Comparison of ENCODE assay signal across 12 cellular contexts in genomic region chr4:183438458-183439113, GRCh38. TPM values are rescaled to one million over a fixed set of nuclear protein-coding genes. Genes with fewer than 3 reads are reported as not detected.
DNase-seq lines count a peak whose midpoint lies in the region; ATAC-seq and TF ChIP-seq lines count a peak whose summit lies in the region.
"Had no signal": no experiment of that assay in that cellular context is flagged by ENCODE, and none has a peak within 500 bp of the region (broad histone marks: within the 10 kb centered on the region; RNA-seq: fewer than 3 reads in every experiment).

No MANE protein-coding gene starts in this region.

- peak overlapping the region; percentile 71 for H3K27ac Mint-ChIP-seq in progenitor cell of endocrine pancreas
- H3K27ac Mint-ChIP-seq in activated CD8-positive, alpha-beta memory T cell treated with anti-CD3 and anti-CD28 coated beads, Interleukin-2, amount 10 ng/mL, durations not matched to agents 7 days and 5 days = no peak overlapping the region

- TF ChIP-seq CTCF in fibroblast of lung (conservative IDR thresholded peaks at IDR 0.05 in 1 of 2, IDR thresholded peaks at IDR 0.05 in 1 of 2; ENCODE audit: low read depth in 1 of 2, low read length in 2 of 2) (no peak), progenitor cell of endocrine pancreas (IDR thresholded peaks at IDR 0.05; ENCODE audit: unreplicated experiment) (no peak)

- H3K27me3 Mint-ChIP-seq in progenitor cell of endocrine pancreas = no peaks in the 10 kb centered on the region
- H3K27me3 Mint-ChIP-seq in activated CD8-positive, alpha-beta memory T cell treated with anti-CD3 and anti-CD28 coated beads, Interleukin-2, amount 10 ng/mL, durations not matched to agents 7 days and 5 days = no peaks in the 10 kb centered on the region

- DNase-seq in H4 (ENCODE audit: low spot score) = peak; percentile 79
- DNase-seq in RKO (ENCODE audit: low spot score) = peak; percentile 94
- DNase-seq in fibroblast of lung (ENCODE audit: low read depth in 2 of 2) = peak; percentile 62 to 95
- DNase-seq in progenitor cell of endocrine pancreas (ENCODE audit: low spot score, unreplicated experiment) = no peak
- DNase-seq in activated CD8-positive, alpha-beta memory T cell treated with anti-CD3 and anti-CD28 coated beads, Interleukin-2, amount 10 ng/mL, durations not matched to agents 7 days and 5 days = no peak
- no peak for DNase-seq in posterior cingulate gyrus
- DNase-seq in activated CD4-positive, alpha-beta T cell treated with anti-CD3 and anti-CD28 coated beads, Interleukin-2, amount 50 U/mL, for 1 hour = no peak
- DNase-seq: activated naive CD4-positive, alpha-beta T cell treated with Interleukin-2 at 50 U/mL for 16 hours; NCI-H2171; ovary had no signal

- H3K27ac ChIP-seq in fibroblast of lung (ENCODE audit: insufficient read depth, low read length) = peak overlapping the region; percentile 61
- H3K27ac ChIP-seq: gastroesophageal sphincter, ovary had no signal

- no peaks in the 10 kb centered on the region for H3K79me2 ChIP-seq in fibroblast of lung (ENCODE audit: control insufficient read depth, insufficient read depth, low read length)

- H3K36me3 Mint-ChIP-seq in progenitor cell of endocrine pancreas (ENCODE audit: insufficient read depth) = no peaks in the 10 kb centered on the region
- H3K36me3 Mint-ChIP-seq in activated CD8-positive, alpha-beta memory T cell treated with anti-CD3 and anti-CD28 coated beads, Interleukin-2, amount 10 ng/mL, durations not matched to agents 7 days and 5 days = no peaks in the 10 kb centered on the region

- intact Hi-C loops in posterior cingulate gyrus (cut with DNase I) = no loop called here

- peaks cover 8% of the 10 kb centered on the region for H3K4me1 ChIP-seq in fibroblast of lung (ENCODE audit: control insufficient read depth, extremely low read depth, insufficient read depth, low read length)

- H3K9me3 Mint-ChIP-seq in progenitor cell of endocrine pancreas (ENCODE audit: low read depth) = peaks cover 4% of the 10 kb centered on the region
- H3K9me3 Mint-ChIP-seq in activated CD8-positive, alpha-beta memory T cell treated with anti-CD3 and anti-CD28 coated beads, Interleukin-2, amount 10 ng/mL, durations not matched to agents 7 days and 5 days (ENCODE audit: low read depth) = no peaks in the 10 kb centered on the region

- ATAC-seq in activated CD8-positive, alpha-beta memory T cell treated with anti-CD3 and anti-CD28 coated beads, Interleukin-2, amount 10 ng/mL, durations not matched to agents 7 days and 5 days = no peak
- no peak for ATAC-seq in HG03432 (IDR thresholded peaks at IDR 0.05; ENCODE audit: unreplicated experiment)
- ATAC-seq: gastroesophageal sphincter had no signal

- H3K4me2 ChIP-seq in fibroblast of lung (ENCODE audit: extremely low read depth, insufficient read depth, low read length) = peak overlapping the region; percentile 64

- no peak overlapping the region for H3K4me3 Mint-ChIP-seq in progenitor cell of endocrine pancreas (ENCODE audit: low read depth)
- H3K4me3 Mint-ChIP-seq in activated CD8-positive, alpha-beta memory T cell treated with anti-CD3 and anti-CD28 coated beads, Interleukin-2, amount 10 ng/mL, durations not matched to agents 7 days and 5 days = no peak overlapping the region

- H3K27me3 ChIP-seq in fibroblast of lung (ENCODE audit: control insufficient read depth, insufficient read depth, low read length) = no peaks in the 10 kb centered on the region
- H3K27me3 ChIP-seq: gastroesophageal sphincter, ovary had no signal

- no peak overlapping the region for H3K9ac ChIP-seq in fibroblast of lung (ENCODE audit: insufficient read depth, low read length)

- CTCF ChIA-PET in activated CD8-positive, alpha-beta memory T cell treated with anti-CD3 and anti-CD28 coated beads, Interleukin-2, amount 10 ng/mL, durations not matched to agents 7 days and 5 days (lab: Charles Lee) = no interaction called here

- H2AFZ ChIP-seq in fibroblast of lung (ENCODE audit: low read length) = peak overlapping the region; percentile 23

- H3K4me3 ChIP-seq in fibroblast of lung (replicated peaks in 1 of 4; ENCODE audit: control extremely low read depth in 1 of 4, insufficient read depth in 1 of 4, low read depth in 3 of 4, low read length in 4 of 4) = no peak overlapping the region
- H3K4me3 ChIP-seq: gastroesophageal sphincter, ovary had no signal

- H3K9me3 ChIP-seq in fibroblast of lung (ENCODE audit: control insufficient read depth, insufficient read depth, low read depth, low read length) = no peaks in the 10 kb centered on the region
- H3K9me3 ChIP-seq: gastroesophageal sphincter, ovary had no signal

- H4K20me1 ChIP-seq in fibroblast of lung (ENCODE audit: control insufficient read depth, extremely low read depth, insufficient read depth, low read length) = no peaks in the 10 kb centered on the region

- peaks cover 29% of the 10 kb centered on the region for H3K4me1 Mint-ChIP-seq in progenitor cell of endocrine pancreas (ENCODE audit: low read depth)
- peaks cover 8% of the 10 kb centered on the region for H3K4me1 Mint-ChIP-seq in activated CD8-positive, alpha-beta memory T cell treated with anti-CD3 and anti-CD28 coated beads, Interleukin-2, amount 10 ng/mL, durations not matched to agents 7 days and 5 days

- no peaks in the 10 kb centered on the region for H3K36me3 ChIP-seq in fibroblast of lung (ENCODE audit: control insufficient read depth, insufficient read depth, low read length)
- H3K36me3 ChIP-seq: gastroesophageal sphincter, ovary had no signal

RNA-seq across cellular contexts. Expression of gene CDKN2AIP, which starts 5.8 kb away (rescaled TPM):
- 13.0 and 16.5 TPM in 2 replicates for total RNA-seq in H4 (2014; rRNA removed; shearing (Covaris generic))
- total RNA-seq in fibroblast of lung (19.0 and 20.5 TPM in 2 replicates), progenitor cell of endocrine pancreas (22.0 and 25.9 TPM in 2 replicates)
- 15.4 and 15.6 TPM in 2 replicates for polyA plus RNA-seq in fibroblast of lung
- 10.4 and 12.7 TPM in 2 replicates for polyA plus RNA-seq in fibroblast of lung (2012)
- 0.19 and 6.1 TPM in 2 replicates for polyA minus RNA-seq in fibroblast of lung (ENCODE audit: low replicate concordance)
- total RNA-seq in activated CD8-positive, alpha-beta memory T cell treated with anti-CD3 and anti-CD28 coated beads, Interleukin-2, amount 10 ng/mL, durations not matched to agents 7 days and 5 days = 10 to 100 TPM; 27.8 to 28.8 TPM

Comparison
In these comparisons a context has a peak if more than half of its experiments do, and no peak if none do; other contexts are left out.
1. DNase-seq: peak in H4 (single experiment), RKO (single experiment) and fibroblast of lung (2 of 2); none in progenitor cell of endocrine pancreas (single experiment), activated CD8-positive, alpha-beta memory T cell treated with anti-CD3 and anti-CD28 coated beads, Interleukin-2, amount 10 ng/mL, durations not matched to agents 7 days and 5 days (single experiment), posterior cingulate gyrus (0 of 10) and activated CD4-positive, alpha-beta T cell treated with anti-CD3 and anti-CD28 coated beads, Interleukin-2, amount 50 U/mL, for 1 hour (single experiment).